In the genomic region with DNA sequence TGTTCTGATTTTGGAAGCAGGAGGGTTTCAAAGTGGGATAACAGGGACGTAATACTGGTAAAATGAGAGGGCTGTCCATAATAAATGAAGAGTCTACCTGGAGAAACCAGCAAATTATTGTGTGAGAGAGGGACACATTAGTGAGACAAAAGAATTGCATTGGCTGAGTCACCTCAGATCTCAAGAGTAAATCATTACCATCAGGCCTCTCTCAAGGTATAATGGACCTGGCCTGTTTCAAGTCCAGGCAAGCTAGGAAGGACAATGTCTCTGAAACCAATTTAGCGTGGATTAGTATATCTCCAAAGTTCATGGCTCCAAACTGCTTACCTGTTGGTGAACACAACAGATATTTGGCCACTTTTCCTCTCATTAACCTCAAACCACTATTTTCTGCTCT, we compare ENCODE assay signal across 17 cellular contexts.
DNase-seq lines count a peak whose midpoint lies in the region; ATAC-seq, FAIRE-seq and TF ChIP-seq lines count a peak whose summit lies in the region.
"Had no signal": no experiment of that assay in that cellular context is flagged by ENCODE, and none has a peak within 500 bp of the region (broad histone marks: within the 10 kb centered on the region; RNA-seq: fewer than 3 reads in every experiment).

No MANE protein-coding gene starts in this region.

- H4K20me1 ChIP-seq in Karpas-422 (ENCODE audit: insufficient read depth, low read depth, low read length) (no peaks in the 10 kb centered on the region), OCI-LY7 (ENCODE audit: insufficient read depth, low read length) (no peaks in the 10 kb centered on the region), neural cell (ENCODE audit: insufficient read depth) (no peaks in the 10 kb centered on the region)

- 79 to 97% methylated on average over 2 of the region's 2 CpGs for WGBS in pancreas, 2 donors

- TF ChIP-seq CTCF in OCI-LY7 (conservative IDR thresholded peaks at IDR 0.05; ENCODE audit: low read length), result no peak
- TF ChIP-seq CTCF in neural cell (IDR thresholded peaks at IDR 0.05; ENCODE audit: poor library complexity, severe bottlenecking), result no peak
- no peak for TF ChIP-seq CTCF in pancreas (IDR thresholded peaks at IDR 0.05)

- no peak overlapping the region for H3K9ac ChIP-seq in Karpas-422 (ENCODE audit: low read length)
- no peak overlapping the region for H3K9ac ChIP-seq in neural cell (ENCODE audit: low read length)

- H3K4me2 ChIP-seq in Karpas-422 (ENCODE audit: low read depth, low read length, poor library complexity, severe bottlenecking) (no peak overlapping the region), OCI-LY7 (ENCODE audit: low read length) (no peak overlapping the region), neural cell (ENCODE audit: low read length) (no peak overlapping the region)

- DNase-seq in Karpas-422 (no peak), NCI-H1436 treated with DMSO at 0.1 percent for 48 hours (lab: John Stamatoyannopoulos, UW) (peak; percentile 66), OCI-LY7 (ENCODE audit: low spot score) (no peak), NCI-H2196 treated with DMSO at 0.1 percent for 48 hours (lab: John Stamatoyannopoulos, UW; ENCODE audit: unreplicated experiment) (no peak), pancreas (no peak)
- DNase-seq: CD4-positive, CD25-positive, alpha-beta regulatory T cell; DMS79 treated with DMSO at 0.1 percent for 48 hours; GOT3; NCI-H2029 treated with DMSO at 0.1 percent for 48 hours; NCI-H446 treated with DMSO at 0.1 percent for 48 hours had no signal

- 0 out of 2 replicates have a peak overlapping the region, but pooled peaks have one; percentile 20 for H2AFZ ChIP-seq in Karpas-422 (ENCODE audit: low read length)
- peak overlapping the region; percentile 3; the same call in 1 of the 2 replicates for H2AFZ ChIP-seq in OCI-LY7 (ENCODE audit: low read length)
- H2AFZ ChIP-seq in neural cell (ENCODE audit: low read depth, low read length), result no peak overlapping the region

- FAIRE-seq in pancreas (lab: Jason Lieb, UNC), result no peak
- FAIRE-seq: G401.6, GM12878, K562 had no signal

- H3K79me2 ChIP-seq in Karpas-422 (ENCODE audit: low read length) (no peaks in the 10 kb centered on the region), OCI-LY7 (ENCODE audit: insufficient read depth, low read depth, low read length) (no peaks in the 10 kb centered on the region), neural cell (replicated peaks; ENCODE audit: insufficient read depth, low read length) (no peaks in the 10 kb centered on the region)

- no peaks in the 10 kb centered on the region for H3K27me3 ChIP-seq in Karpas-422 (ENCODE audit: low read length)
- H3K27me3 ChIP-seq in neural cell (ENCODE audit: insufficient read depth, low read depth, low read length), result no peaks in the 10 kb centered on the region
- H3K27me3 ChIP-seq in pancreas, result no peaks in the 10 kb centered on the region

- POLR2A ChIA-PET in OCI-LY7 (lab: Charles Lee), result interaction anchor here (1.0 kb wide), 2 partner anchors 12 to 19 kb away, joined by 3 to 4 read pairs; no protein-coding TSS in a partner anchor

- H3K4me3 ChIP-seq in Karpas-422 (ENCODE audit: low read length) (no peak overlapping the region), OCI-LY7 (ENCODE audit: low read depth, low read length, poor library complexity, severe bottlenecking) (no peak overlapping the region), neural cell (ENCODE audit: low read length) (no peak overlapping the region), pancreas (no peak overlapping the region)
- H3K4me3 ChIP-seq: GM12878, K562 had no signal

- H3K9me2 ChIP-seq in Karpas-422 (replicated peaks; ENCODE audit: insufficient read depth, low read length) (no peaks in the 10 kb centered on the region), OCI-LY7 (ENCODE audit: insufficient read depth, low read length) (no peaks in the 10 kb centered on the region), neural cell (ENCODE audit: insufficient read depth, low read length) (no peaks in the 10 kb centered on the region)

- TF ChIP-seq RAD21 in neural cell (conservative IDR thresholded peaks at IDR 0.05), result no peak

- intact Hi-C loops in OCI-LY7 (cut with micrococcal nuclease; ENCODE audit: unreplicated experiment) (no loop called here), pancreas (cut with DNase I) (no loop called here)

- H3K36me3 ChIP-seq in Karpas-422 (ENCODE audit: insufficient read depth, low read length) (no peaks in the 10 kb centered on the region), OCI-LY7 (ENCODE audit: insufficient read depth, low read length) (no peaks in the 10 kb centered on the region), neural cell (ENCODE audit: insufficient read depth, low read length) (no peaks in the 10 kb centered on the region), pancreas (no peaks in the 10 kb centered on the region)

- no peak overlapping the region for H3K27ac ChIP-seq in Karpas-422 (ENCODE audit: low read length)
- H3K27ac ChIP-seq in OCI-LY7 (ENCODE audit: low read depth, low read length, poor library complexity, severe bottlenecking), result no peak overlapping the region
- peak overlapping the region; percentile 16 for H3K27ac ChIP-seq in neural cell (ENCODE audit: low read length)
- H3K27ac ChIP-seq in pancreas, result no peak overlapping the region

- BruUV-seq in OCI-LY7 (replicated peaks; lab: Mats Ljungman, UMichigan), result no TSS peak

- H3K4me1 ChIP-seq in Karpas-422 (ENCODE audit: low read length) (peaks cover 17% of the 10 kb centered on the region), OCI-LY7 (ENCODE audit: insufficient read depth, low read length, poor library complexity, severe bottlenecking) (no peaks in the 10 kb centered on the region), pancreas (no peaks in the 10 kb centered on the region)

- CTCF ChIA-PET in OCI-LY7 (lab: Charles Lee; ENCODE audit: unreplicated experiment), result no interaction called here

- TF ChIP-seq EP300 in neural cell (conservative IDR thresholded peaks at IDR 0.05; ENCODE audit: poor library complexity, severe bottlenecking), result no peak

- ATAC-seq in HG02938 (IDR thresholded peaks at IDR 0.05; ENCODE audit: unreplicated experiment), result no peak
- no peak for ATAC-seq in pancreas
- ATAC-seq in GM18519 (IDR thresholded peaks at IDR 0.05; ENCODE audit: low FRiP score, unreplicated experiment), result no peak
- ATAC-seq: GM12878, K562, Panc1 had no signal

- H3K9me3 ChIP-seq in Karpas-422 (ENCODE audit: low read length), result no peaks in the 10 kb centered on the region
- H3K9me3 ChIP-seq in OCI-LY7 (ENCODE audit: low read length), result 0 out of 2 replicates have a peak, but pooled peaks cover 7% of the 10 kb centered on the region
- no peaks in the 10 kb centered on the region for H3K9me3 ChIP-seq in neural cell (ENCODE audit: low read length)
- no peaks in the 10 kb centered on the region for H3K9me3 ChIP-seq in pancreas

- H3F3A ChIP-seq in neural cell (ENCODE audit: insufficient read depth, low read length, poor library complexity, severe bottlenecking), result no peaks in the 10 kb centered on the region

TF ChIP-seq in neural cell, 6 proteins besides CTCF, POLR2A, EP300 and RAD21:
- no peak for TF ChIP-seq MXI1 (conservative IDR thresholded peaks at IDR 0.05; ENCODE audit: poor library complexity, severe bottlenecking)
